Comparison of ENCODE assay signal across 13 cellular contexts in the genomic region with DNA sequence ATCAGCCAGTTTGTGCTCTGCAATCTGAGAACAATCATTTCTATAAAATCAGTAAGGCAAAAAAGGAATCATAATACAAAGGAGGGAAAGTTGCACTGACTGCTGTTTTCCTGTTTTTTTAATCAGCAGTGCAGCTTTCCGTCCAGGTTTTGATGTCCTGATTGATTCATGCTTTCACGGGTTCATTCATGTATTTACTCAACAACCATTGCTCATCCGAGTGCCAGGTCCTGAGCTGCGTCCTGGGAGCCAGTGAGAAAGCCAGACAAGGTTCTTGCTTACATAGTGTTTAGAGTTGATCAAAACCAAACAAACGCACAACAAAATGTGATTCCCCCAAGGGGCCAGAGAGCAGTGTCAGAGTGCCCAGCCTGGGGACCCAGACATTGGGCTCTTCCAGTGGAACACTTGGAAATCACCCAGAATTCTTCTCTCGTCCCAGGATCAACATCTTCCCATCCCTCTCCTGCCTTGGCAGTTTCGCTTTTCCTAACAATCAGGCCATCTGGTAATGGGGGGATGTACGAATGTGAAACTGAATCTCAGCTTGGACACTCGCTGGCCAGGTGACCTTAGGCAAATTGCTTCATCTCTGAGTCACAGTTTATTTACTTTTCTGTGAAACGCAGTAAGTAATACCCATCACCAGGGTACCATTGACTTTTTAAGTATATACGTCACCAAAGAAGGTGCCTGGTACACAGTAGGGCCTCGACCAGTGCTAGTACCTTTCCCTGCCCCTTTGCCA. TPM values are rescaled to one million over a fixed set of nuclear protein-coding genes. Genes with fewer than 3 reads are reported as not detected.
DNase-seq lines count a peak whose midpoint lies in the region; ATAC-seq and TF ChIP-seq lines count a peak whose summit lies in the region.
"Had no signal": no experiment of that assay in that cellular context is flagged by ENCODE, and none has a peak within 500 bp of the region (broad histone marks: within the 10 kb centered on the region; RNA-seq: fewer than 3 reads in every experiment).

No MANE protein-coding gene starts in this region.

- H3K9me3 Mint-ChIP-seq in brain: peaks cover 0 to 4% (median 0%) of the 10 kb centered on the region in 5 experiments
- H3K9me3 Mint-ChIP-seq in GM23338: peaks cover 3% of the 10 kb centered on the region; the same call in 2 of the 3 replicates
- H3K9me3 Mint-ChIP-seq in activated CD8-positive, alpha-beta memory T cell treated with anti-CD3 and anti-CD28 coated beads, Interleukin-2, amount 10 ng/mL, durations not matched to agents 7 days and 5 days (ENCODE audit: low read depth): no peaks in the 10 kb centered on the region

- no peaks in the 10 kb centered on the region for H3K36me3 ChIP-seq in GM23338 (ENCODE audit: insufficient read depth)

- no peak overlapping the region for H2AFZ ChIP-seq in GM23338

- H3K4me2 ChIP-seq in GM23338: no peak overlapping the region

- no peaks in the 10 kb centered on the region for H4K20me1 ChIP-seq in GM23338 (replicated peaks; ENCODE audit: insufficient read depth)

- no peaks in the 10 kb centered on the region for H3K79me2 ChIP-seq in GM23338 (replicated peaks; ENCODE audit: insufficient read depth)

- H3K9me2 ChIP-seq in GM23338 (ENCODE audit: insufficient read depth): no peaks in the 10 kb centered on the region; the same call in 1 of the 2 replicates

- H3K4me3 Mint-ChIP-seq in brain (no peak overlapping the region), GM23338 (no peak overlapping the region)
- H3K4me3 Mint-ChIP-seq in activated CD8-positive, alpha-beta memory T cell treated with anti-CD3 and anti-CD28 coated beads, Interleukin-2, amount 10 ng/mL, durations not matched to agents 7 days and 5 days: no peak overlapping the region

- H3K36me3 Mint-ChIP-seq in brain (no peaks in the 10 kb centered on the region), GM23338 (ENCODE audit: low read depth) (no peaks in the 10 kb centered on the region; the same call in 2 of the 3 replicates)
- H3K36me3 Mint-ChIP-seq in activated CD8-positive, alpha-beta memory T cell treated with anti-CD3 and anti-CD28 coated beads, Interleukin-2, amount 10 ng/mL, durations not matched to agents 7 days and 5 days: peaks cover 2% of the 10 kb centered on the region

- no peak for ATAC-seq in GM23338
- no peak for ATAC-seq in activated CD8-positive, alpha-beta memory T cell treated with anti-CD3 and anti-CD28 coated beads, Interleukin-2, amount 10 ng/mL, durations not matched to agents 7 days and 5 days
- ATAC-seq in HG03097 (IDR thresholded peaks at IDR 0.05; ENCODE audit: low FRiP score, unreplicated experiment): no peak

- no peak overlapping the region for H3K27ac ChIP-seq in GM23338 (ENCODE audit: low read depth)

- H3K4me3 ChIP-seq in GM23338: no peak overlapping the region

- H3K4me1 ChIP-seq in GM23338 (ENCODE audit: insufficient read depth): peaks cover 7% of the 10 kb centered on the region

- H3K27ac Mint-ChIP-seq in brain (peak overlapping the region in 4 of 5 experiments; percentile 8 to 76 (median 28)), GM23338 (no peak overlapping the region)
- H3K27ac Mint-ChIP-seq in activated CD8-positive, alpha-beta memory T cell treated with anti-CD3 and anti-CD28 coated beads, Interleukin-2, amount 10 ng/mL, durations not matched to agents 7 days and 5 days: no peak overlapping the region

- peak; percentile 50 for DNase-seq in AG09319 (ENCODE audit: extremely low read depth, low read depth)
- peak; percentile 55 for DNase-seq in LHCN-M2 (ENCODE audit: low read depth)
- peak; percentile 62 for DNase-seq in kidney tubule cell (ENCODE audit: low spot score)
- no peak for DNase-seq in GM23338 (ENCODE audit: low spot score)
- DNase-seq in activated CD8-positive, alpha-beta memory T cell treated with anti-CD3 and anti-CD28 coated beads, Interleukin-2, amount 10 ng/mL, durations not matched to agents 7 days and 5 days: no peak
- no peak for DNase-seq in activated CD4-positive, alpha-beta T cell treated with anti-CD3 and anti-CD28 coated beads, Interleukin-2, amount 50 U/mL, for 4 hours
- DNase-seq: activated CD4-positive, alpha-beta T cell treated with anti-CD3 and anti-CD28 coated beads for 48 hours; DMS79; NCI-H526 treated with DMSO at 0.1 percent for 48 hours; stimulated activated CD4-positive, alpha-beta T cell treated with anti-CD3 and anti-CD28 coated beads, Interleukin-4, amount 100 ng/mL, for 1 hour had no signal

- CTCF ChIA-PET in activated CD8-positive, alpha-beta memory T cell treated with anti-CD3 and anti-CD28 coated beads, Interleukin-2, amount 10 ng/mL, durations not matched to agents 7 days and 5 days (lab: Charles Lee): no interaction called here

- H3K27me3 Mint-ChIP-seq in brain: peaks cover 20% of the 10 kb centered on the region
- peaks cover 10% of the 10 kb centered on the region for H3K27me3 Mint-ChIP-seq in GM23338 (ENCODE audit: insufficient read depth, low read depth, poor library complexity)
- H3K27me3 Mint-ChIP-seq in activated CD8-positive, alpha-beta memory T cell treated with anti-CD3 and anti-CD28 coated beads, Interleukin-2, amount 10 ng/mL, durations not matched to agents 7 days and 5 days: peaks cover 48% of the 10 kb centered on the region

- H3K4me1 Mint-ChIP-seq in brain (peaks cover 52% of the 10 kb centered on the region), GM23338 (peaks cover 29% of the 10 kb centered on the region)
- H3K4me1 Mint-ChIP-seq in activated CD8-positive, alpha-beta memory T cell treated with anti-CD3 and anti-CD28 coated beads, Interleukin-2, amount 10 ng/mL, durations not matched to agents 7 days and 5 days: no peaks in the 10 kb centered on the region

- peaks cover 3% of the 10 kb centered on the region; the same call in 1 of the 2 replicates for H3K27me3 ChIP-seq in GM23338 (ENCODE audit: insufficient read depth)

- no peak for TF ChIP-seq CTCF in AG09319 (IDR thresholded peaks at IDR 0.05; ENCODE audit: low read depth, low read length)
- TF ChIP-seq CTCF in brain (conservative IDR thresholded peaks at IDR 0.05): no peak
- no peak for TF ChIP-seq CTCF in GM23338 (conservative IDR thresholded peaks at IDR 0.05; ENCODE audit: low read depth in 2 of 2)

- H3F3A ChIP-seq in GM23338 (replicated peaks; ENCODE audit: low read depth): no peaks in the 10 kb centered on the region; the same call in 1 of the 2 replicates

TF ChIP-seq in GM23338, 12 proteins besides CTCF, POLR2A, EP300 and RAD21 (continues in another document):
- TF ChIP-seq CREB1 (CRISPR knock-in tag; IDR thresholded peaks at IDR 0.05; ENCODE audit: low read depth): no peak
- no peak for TF ChIP-seq EZH2phosphoT487 (IDR thresholded peaks at IDR 0.05; ENCODE audit: unreplicated experiment)

RNA-seq across cellular contexts. Expression of a gene that starts 13.3 kb away (rescaled TPM):
- 2.5 and 2.8 TPM in 2 replicates for total RNA-seq in LHCN-M2 (2014; rRNA removed)
- polyA plus RNA-seq in LHCN-M2 (2012): 4.4 TPM
- polyA plus RNA-seq in brain (ENCODE audit: insufficient read depth, low read depth, low replicate concordance) (47.6 TPM), GM23338 (2016; fragmentation: Nextera tagmentation; extraction: Ambion mirVana) (4.3 and 6.8 TPM in 2 replicates)
- 4.9 and 14.4 TPM in 2 replicates for total RNA-seq in GM23338 (2014; rRNA removed; shearing (Covaris generic))
- total RNA-seq in activated CD8-positive, alpha-beta memory T cell treated with anti-CD3 and anti-CD28 coated beads, Interleukin-2, amount 10 ng/mL, durations not matched to agents 7 days and 5 days: under 1 TPM; 0.33 to 0.38 TPM
- total RNA-seq: mononuclear cell had no signal

RNA-seq across cellular contexts. Expression of a gene that starts 33.8 kb away (rescaled TPM):
- 12.1 and 14.7 TPM in 2 replicates for total RNA-seq in LHCN-M2 (2014; rRNA removed)
- 7.4 TPM for polyA plus RNA-seq in LHCN-M2 (2012)
- 10.9 TPM for polyA plus RNA-seq in brain (ENCODE audit: insufficient read depth, low read depth, low replicate concordance)
- 27.1 and 28.4 TPM in 2 replicates for total RNA-seq in GM23338 (2014; rRNA removed; shearing (Covaris generic))
- polyA plus RNA-seq in GM23338 (2016; fragmentation: Nextera tagmentation; extraction: Ambion mirVana): 13.5 and 14.1 TPM in 2 replicates
- total RNA-seq in activated CD8-positive, alpha-beta memory T cell treated with anti-CD3 and anti-CD28 coated beads, Interleukin-2, amount 10 ng/mL, durations not matched to agents 7 days and 5 days: 100 to 1,000 TPM in 1 of 2 experiments, 10 to 100 TPM in 1; 86.7 to 117 TPM

Comparison
In these comparisons a context has a peak if more than half of its experiments do, and no peak if none do; other contexts are left out.
1. DNase-seq: peak in AG09319 (single experiment), LHCN-M2 (single experiment) and kidney tubule cell (single experiment); none in GM23338 (single experiment), activated CD8-positive, alpha-beta memory T cell treated with anti-CD3 and anti-CD28 coated beads, Interleukin-2, amount 10 ng/mL, durations not matched to agents 7 days and 5 days (single experiment) and activated CD4-positive, alpha-beta T cell treated with anti-CD3 and anti-CD28 coated beads, Interleukin-2, amount 50 U/mL, for 4 hours (0 of 2).
2. H3K27ac Mint-ChIP-seq: peak in brain (4 of 5); none in GM23338 (single experiment) and activated CD8-positive, alpha-beta memory T cell treated with anti-CD3 and anti-CD28 coated beads, Interleukin-2, amount 10 ng/mL, durations not matched to agents 7 days and 5 days (single experiment).